8 cellular contexts compared by ENCODE assay signal in genomic region chr7:954330-955238, GRCh38. TPM values are rescaled to one million over a fixed set of nuclear protein-coding genes. Genes with fewer than 3 reads are reported as not detected.
DNase-seq lines count a peak whose midpoint lies in the region; ATAC-seq, FAIRE-seq and TF ChIP-seq lines count a peak whose summit lies in the region.

A gene with protein sequence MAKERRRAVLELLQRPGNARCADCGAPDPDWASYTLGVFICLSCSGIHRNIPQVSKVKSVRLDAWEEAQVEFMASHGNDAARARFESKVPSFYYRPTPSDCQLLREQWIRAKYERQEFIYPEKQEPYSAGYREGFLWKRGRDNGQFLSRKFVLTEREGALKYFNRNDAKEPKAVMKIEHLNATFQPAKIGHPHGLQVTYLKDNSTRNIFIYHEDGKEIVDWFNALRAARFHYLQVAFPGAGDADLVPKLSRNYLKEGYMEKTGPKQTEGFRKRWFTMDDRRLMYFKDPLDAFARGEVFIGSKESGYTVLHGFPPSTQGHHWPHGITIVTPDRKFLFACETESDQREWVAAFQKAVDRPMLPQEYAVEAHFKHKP (minus strand): TSS chr7:954680. CDS start chr7:954477, 203 bp downstream.

- peak; percentile 60 for ATAC-seq in GM19023 (IDR thresholded peaks at IDR 0.05; ENCODE audit: unreplicated experiment)
- ATAC-seq in HG03378 (IDR thresholded peaks at IDR 0.05; ENCODE audit: unreplicated experiment): no peak

- no peaks in the 10 kb centered on the region; the same call in 1 of the 2 replicates for H3K9me3 ChIP-seq in AG04450 (ENCODE audit: control insufficient read depth, insufficient read depth, low read length)
- H3K9me3 ChIP-seq in effector memory CD4-positive, alpha-beta T cell (ENCODE audit: control insufficient read depth, low read length): no peaks in the 10 kb centered on the region

- no peaks in the 10 kb centered on the region for H3K36me3 ChIP-seq in effector memory CD4-positive, alpha-beta T cell (ENCODE audit: control insufficient read depth, insufficient read depth, low read length)

- peaks cover 36% of the 10 kb centered on the region for H3K27me3 ChIP-seq in AG04450 (ENCODE audit: control insufficient read depth, insufficient read depth, low read length)
- H3K27me3 ChIP-seq in effector memory CD4-positive, alpha-beta T cell (replicated peaks; ENCODE audit: control insufficient read depth, insufficient read depth, low read length, poor library complexity, severe bottlenecking): no peaks in the 10 kb centered on the region

- H3K4me3 Mint-ChIP-seq in mesothelial cell of epicardium: peak within 1 kb of the TSS; percentile 66

- no peaks in the 10 kb centered on the region for H3K36me3 Mint-ChIP-seq in mesothelial cell of epicardium

- H3K4me1 Mint-ChIP-seq in mesothelial cell of epicardium: peaks cover 3% of the 10 kb centered on the region

- H3K9me3 Mint-ChIP-seq in mesothelial cell of epicardium: no peaks in the 10 kb centered on the region

- H3K4me1 ChIP-seq in effector memory CD4-positive, alpha-beta T cell (ENCODE audit: control insufficient read depth, insufficient read depth, low read length, poor library complexity, severe bottlenecking): peaks cover 6% of the 10 kb centered on the region

- peaks cover 42% of the 10 kb centered on the region for H3K27me3 Mint-ChIP-seq in mesothelial cell of epicardium (ENCODE audit: low read depth)

- peak within 1 kb of the TSS; percentile 36; the same call in 1 of the 2 replicates for H3K4me3 ChIP-seq in AG04450 (ENCODE audit: low read depth, low read length)
- H3K4me3 ChIP-seq in effector memory CD4-positive, alpha-beta T cell (ENCODE audit: insufficient read depth, low read depth, low read length, poor library complexity, severe bottlenecking): peak within 1 kb of the TSS; percentile 40

- DNase-seq in AG04450 (ENCODE audit: low read depth, low spot score) (no peak), HTR-8/SVneo (ENCODE audit: insufficient read length, low spot score) (peak; percentile 74), mesothelial cell of epicardium (ENCODE audit: low spot score in 2 of 2, unreplicated experiment in 2 of 2) (peak in 1 of 2 experiments; percentile 65)
- DNase-seq in activated CD4-positive, alpha-beta T cell treated with anti-CD3 and anti-CD28 coated beads, Interleukin-2, amount 50 U/mL, for 1 hour: peak; percentile 41
- peak in 2 of 3 donors; percentile 9 to 20 for DNase-seq in effector memory CD4-positive, alpha-beta T cell
- DNase-seq in stimulated activated CD8-positive, alpha-beta memory T cell treated with anti-CD3 and anti-CD28 coated beads, Interleukin-7, amount 100 ng/mL, for 48 hours (ENCODE audit: extremely low read depth in 1 of 2, low read depth in 1 of 2): peak; percentile 17 to 39

- POLR2A ChIA-PET in AG04450 (lab: Yijun Ruan, JAX): interaction anchor here (0.7 kb wide), 1 partner anchor 21 kb away, joined by 4 read pairs; the partner anchor contains the start of gene COX19

- FAIRE-seq in HTR-8/SVneo (lab: Jason Lieb, UNC): peak; percentile 72

- CTCF ChIA-PET in AG04450 (lab: Charles Lee): no interaction called here

- TF ChIP-seq CTCF in AG04450 (IDR thresholded peaks at IDR 0.05; ENCODE audit: low read depth, low read length) (0 out of 2 replicates have a peak, but pooled peaks have one; percentile 13), mesothelial cell of epicardium (IDR thresholded peaks at IDR 0.05; ENCODE audit: unreplicated experiment) (no peak)

- H3K27ac ChIP-seq in AG04450 (ENCODE audit: low read depth, low read length): no peak within 1 kb of the TSS
- H3K27ac ChIP-seq in effector memory CD4-positive, alpha-beta T cell (ENCODE audit: insufficient read depth, low read length, poor library complexity, severe bottlenecking): no peak within 1 kb of the TSS

- H3K27ac Mint-ChIP-seq in mesothelial cell of epicardium: peak within 1 kb of the TSS; percentile 39

RNA-seq across cellular contexts. Expression of the gene that starts here (rescaled TPM):
- polyA plus RNA-seq in AG04450 (2011; rRNA removed): 0.87 and 0.89 TPM in 2 replicates
- 1.6 and 1.8 TPM in 2 replicates for polyA minus RNA-seq in AG04450 (2011; rRNA and poly(A)+ RNA removed)
- 2.9 to 5.3 TPM (median 4.0 TPM) in 3 replicates for total RNA-seq in mesothelial cell of epicardium
